Comparison of ENCODE assay signal across 7 cellular contexts in the genomic region with DNA sequence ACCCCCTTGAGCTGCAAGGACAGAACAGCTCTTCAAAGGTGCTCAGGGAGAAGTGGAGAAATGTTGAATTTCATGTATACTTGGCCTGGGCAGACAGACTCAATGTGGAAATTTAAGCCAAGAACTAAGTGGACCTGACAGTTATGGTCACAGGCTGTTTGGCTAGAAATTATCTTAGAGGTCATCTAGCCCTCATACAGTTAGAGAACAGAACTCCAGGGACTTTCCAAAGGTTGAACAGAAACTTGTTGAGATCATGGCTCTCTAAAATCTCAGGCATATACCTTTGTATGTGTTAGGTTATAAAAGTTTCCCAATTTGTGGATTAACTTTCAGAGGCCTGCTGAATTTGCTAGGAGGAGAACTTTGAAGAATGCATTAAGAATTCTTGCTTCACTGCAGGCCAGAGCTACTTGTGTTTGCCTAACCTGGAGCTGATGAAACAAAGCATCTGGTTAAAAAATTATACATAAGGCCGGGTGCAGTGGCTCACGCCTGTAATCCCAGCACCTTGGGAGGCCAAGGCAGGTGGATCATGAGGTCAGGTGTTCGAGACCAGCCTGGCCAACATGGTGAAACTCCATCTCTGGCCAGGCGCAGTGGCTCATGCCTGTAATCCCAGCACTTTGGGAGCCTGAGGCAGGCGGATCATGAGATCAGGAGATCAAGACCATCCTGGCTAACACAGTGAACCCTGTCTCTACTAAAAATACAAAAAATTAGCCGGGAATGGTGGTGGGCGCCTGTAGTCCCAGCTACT. TPM values are rescaled to one million over a fixed set of nuclear protein-coding genes. Genes with fewer than 3 reads are reported as not detected.
DNase-seq lines count a peak whose midpoint lies in the region; ATAC-seq and TF ChIP-seq lines count a peak whose summit lies in the region.
"Not testable (repeated sequence)": the region's sequence is repeated elsewhere in the genome, so short reads cannot be mapped to it uniquely, and the experiment has no call there.

No MANE protein-coding gene starts in this region.

- ATAC-seq in GM19463 (IDR thresholded peaks at IDR 0.05; ENCODE audit: unreplicated experiment): peak; percentile 34
- not testable (repeated sequence) for ATAC-seq in WTC11
- ATAC-seq in left lobe of liver: peak; percentile 72

- peak overlapping the region; percentile 94 for H3K27ac ChIP-seq in KMS-11
- peak overlapping the region; percentile 78 for H3K27ac ChIP-seq in parathyroid adenoma

- not testable (repeated sequence) for H4K20me1 ChIP-seq in KMS-11 (ENCODE audit: insufficient read depth)

- not testable (repeated sequence) for H3K9me3 Mint-ChIP-seq in WTC11

- CTCF ChIA-PET in WTC11 (lab: Charles Lee): not testable (repeated sequence)

- not testable (repeated sequence) for H3K4me3 ChIP-seq in KMS-11 (IDR thresholded peaks at IDR 0.05; ENCODE audit: insufficient read depth, low read depth, low read length); choroid plexus epithelial cell (ENCODE audit: low read depth, low read length)
- peak overlapping the region; percentile 27 for H3K4me3 ChIP-seq in parathyroid adenoma (ENCODE audit: low read depth, low read length)

- H2AFZ ChIP-seq in KMS-11 (ENCODE audit: low read depth) (peak overlapping the region; percentile 32; the same call in 1 of the 2 replicates), parathyroid adenoma (peak overlapping the region; percentile 28)

- not testable (repeated sequence) for TF ChIP-seq CTCF in KMS-11 (conservative IDR thresholded peaks at IDR 0.05; ENCODE audit: low read depth, low read length); WTC11 (IDR thresholded peaks at IDR 0.05); choroid plexus epithelial cell (conservative IDR thresholded peaks at IDR 0.05; ENCODE audit: low read depth, low read length); parathyroid adenoma (IDR thresholded peaks at IDR 0.05)

- not testable (repeated sequence) for H3K27ac Mint-ChIP-seq in WTC11

- not testable (repeated sequence) for H3K4me1 Mint-ChIP-seq in WTC11

- not testable (repeated sequence) for H3K27me3 ChIP-seq in KMS-11 (ENCODE audit: insufficient read depth, low read depth); parathyroid adenoma (ENCODE audit: control insufficient read depth, insufficient read depth, low read length)

- peak overlapping the region; percentile 41; the same call in 1 of the 2 replicates for H3K9ac ChIP-seq in KMS-11
- H3K9ac ChIP-seq in parathyroid adenoma: not testable (repeated sequence)

- not testable (repeated sequence) for H3K36me3 ChIP-seq in KMS-11 (ENCODE audit: insufficient read depth); parathyroid adenoma (ENCODE audit: control insufficient read depth, insufficient read depth, low read length)

- H3K4me2 ChIP-seq in KMS-11: peak overlapping the region; percentile 58
- peak overlapping the region; percentile 58 for H3K4me2 ChIP-seq in parathyroid adenoma (ENCODE audit: low read length)

- not testable (repeated sequence) for H3K27me3 Mint-ChIP-seq in WTC11 (ENCODE audit: low read depth)

- POLR2A ChIA-PET in WTC11 (lab: Charles Lee): not testable (repeated sequence)

- H3K4me1 ChIP-seq in KMS-11 (ENCODE audit: low read depth, poor library complexity, severe bottlenecking): peaks cover 91% of the 10 kb centered on the region
- H3K4me1 ChIP-seq in parathyroid adenoma: peaks cover 14% of the 10 kb centered on the region

- DNase-seq in EL (peak; percentile 34), choroid plexus epithelial cell (ENCODE audit: low read depth) (peak; percentile 62)
- DNase-seq in WTC11 (ENCODE audit: low spot score); left lobe of liver (ENCODE audit: low spot score): not testable (repeated sequence)

- not testable (repeated sequence) for H3K36me3 Mint-ChIP-seq in WTC11

- not testable (repeated sequence) for H3K79me2 ChIP-seq in KMS-11 (ENCODE audit: insufficient read depth, low read depth); parathyroid adenoma

- H3K9me3 ChIP-seq in parathyroid adenoma (ENCODE audit: control insufficient read depth, low read length): not testable (repeated sequence)

- not testable (repeated sequence) for H3K4me3 Mint-ChIP-seq in WTC11

TF ChIP-seq in WTC11, 78 proteins besides CTCF, POLR2A, EP300 and RAD21:
- peak; percentile 49; the same call in 1 of the 2 replicates for TF ChIP-seq GABPB1 (CRISPR knock-in tag; IDR thresholded peaks at IDR 0.05)

RNA-seq across cellular contexts. Expression of a gene that starts 35.3 kb away (rescaled TPM):
- total RNA-seq in WTC11 (2021) (8.4 to 10.8 TPM (median 9.6 TPM) in 3 replicates), left lobe of liver (154 TPM)

Comparison
In these comparisons a context has a peak if more than half of its experiments do, and no peak if none do; other contexts are left out.
1. RNA of a gene that starts 35.3 kb away (total RNA-seq): 154 TPM in left lobe of liver (single experiment); 8.4 to 10.8 TPM in WTC11; every median in the first group is over 10 times any median in the second.